In genomic region chr1:6233376-6233775, GRCh38 we compare ENCODE assay signal across 1 cellular context.
TF ChIP-seq lines count a peak whose summit lies in the region.

No MANE protein-coding gene starts in this region.

TF ChIP-seq in GM23338, 12 proteins besides CTCF, POLR2A, EP300 and RAD21:
- TF ChIP-seq JUNB (IDR thresholded peaks at IDR 0.05; ENCODE audit: unreplicated experiment) (no peak), ZNF331 (CRISPR knock-in tag; IDR thresholded peaks at IDR 0.05; ENCODE audit: low read depth) (no peak), REST (IDR thresholded peaks at IDR 0.05; ENCODE audit: unreplicated experiment) (no peak), NANOG (IDR thresholded peaks at IDR 0.05; ENCODE audit: borderline replicate concordance) (no peak), EZH2phosphoT487 (IDR thresholded peaks at IDR 0.05; ENCODE audit: unreplicated experiment) (no peak), CREB1 (CRISPR knock-in tag; IDR thresholded peaks at IDR 0.05; ENCODE audit: low read depth) (no peak), EZH2 (IDR thresholded peaks at IDR 0.05; ENCODE audit: low read depth, unreplicated experiment) (no peak), ZNF114 (CRISPR knock-in tag; IDR thresholded peaks at IDR 0.05) (no peak), ZNF462 (CRISPR knock-in tag; IDR thresholded peaks at IDR 0.05) (no peak), ETS1 (IDR thresholded peaks at IDR 0.05) (no peak), STAT1 (IDR thresholded peaks at IDR 0.05; ENCODE audit: unreplicated experiment) (no peak), POLR2AphosphoS5 (IDR thresholded peaks at IDR 0.05; ENCODE audit: low read depth) (no peak)
